In genomic region chr13:112894673-112895481, GRCh38 we compare ENCODE assay signal across 8 cellular contexts.
DNase-seq lines count a peak whose midpoint lies in the region; ATAC-seq and TF ChIP-seq lines count a peak whose summit lies in the region.

No MANE protein-coding gene starts in this region.

- H3K27ac ChIP-seq in PC-9 (no peak overlapping the region), left ventricle myocardium inferior (replicated peaks) (no peak overlapping the region), rectal smooth muscle tissue (ENCODE audit: low read depth, low read length) (no peak overlapping the region)

- no TSS peak for BruUV-seq in PC-9 (replicated peaks; lab: Mats Ljungman, UMichigan)

- POLR2A ChIA-PET in PC-9 (lab: Charles Lee; ENCODE audit: unreplicated experiment) = interaction anchor here (0.5 to 0.6 kb wide), 2 partner anchors 285 to 436 kb away, joined by 6 to 12 read pairs; no protein-coding TSS in a partner anchor
- POLR2A ChIA-PET in GM10248 (lab: Yijun Ruan, JAX) = no interaction called here

- H2AFZ ChIP-seq in PC-9 = no peak overlapping the region

- no peak for DNase-seq in PC-9
- DNase-seq in left ventricle myocardium inferior = peak; percentile 17
- DNase-seq in CD1c-positive myeloid dendritic cell (ENCODE audit: extremely low spot score) = no peak
- DNase-seq in GM10248 (ENCODE audit: extremely low spot score) = no peak
- DNase-seq in NCI-H1417 treated with DMSO at 0.1 percent for 48 hours (lab: John Stamatoyannopoulos, UW) = no peak

- H3K9me3 ChIP-seq in PC-9 (ENCODE audit: insufficient read depth, low read depth) (no peaks in the 10 kb centered on the region), left ventricle myocardium inferior (replicated peaks) (no peaks in the 10 kb centered on the region)

- CTCF ChIA-PET in PC-9 (lab: Charles Lee) (interaction anchor here (0.6 kb wide), 1 partner anchor 10 kb away, joined by 3 read pairs; no protein-coding TSS in a partner anchor), GM10248 (lab: Yijun Ruan, JAX) (interaction anchor here (1.0 to 2.1 kb wide), 2 partner anchors 20 to 21 kb away, joined by 3 to 11 read pairs; no protein-coding TSS in a partner anchor)

- no peaks in the 10 kb centered on the region for H3K79me2 ChIP-seq in PC-9 (ENCODE audit: low read depth)

- TF ChIP-seq CTCF in PC-9 (conservative IDR thresholded peaks at IDR 0.05) (no peak), left ventricle myocardium inferior (IDR thresholded peaks at IDR 0.05; ENCODE audit: borderline replicate concordance) (no peak), GM10248 (IDR thresholded peaks at IDR 0.05; ENCODE audit: control extremely low read depth, extremely low read depth, low read depth, missing control alignments) (no peak)

- intact Hi-C loops in PC-9 (cut with micrococcal nuclease; ENCODE audit: unreplicated experiment) = no loop called here
- intact Hi-C loops in left ventricle myocardium inferior (cut with micrococcal nuclease) = no loop called here

- no peaks in the 10 kb centered on the region for H3F3A ChIP-seq in PC-9 (ENCODE audit: insufficient read depth, low read depth)

- ATAC-seq in GM18909 (IDR thresholded peaks at IDR 0.05; ENCODE audit: poor library complexity, unreplicated experiment) = peak; percentile 33
- no peak for ATAC-seq in GM21723 (IDR thresholded peaks at IDR 0.05; ENCODE audit: unreplicated experiment)

- H3K27me3 ChIP-seq in PC-9 (ENCODE audit: insufficient read depth, low read depth) = peaks cover 91% of the 10 kb centered on the region
- peaks cover 88% of the 10 kb centered on the region for H3K27me3 ChIP-seq in left ventricle myocardium inferior (ENCODE audit: low read depth)
- H3K27me3 ChIP-seq in rectal smooth muscle tissue (ENCODE audit: control insufficient read depth, insufficient read depth, low read length) = peaks cover 14% of the 10 kb centered on the region

- no peaks in the 10 kb centered on the region for H4K20me1 ChIP-seq in PC-9 (ENCODE audit: insufficient read depth)

- no peaks in the 10 kb centered on the region; the same call in 1 of the 2 replicates for H3K4me1 ChIP-seq in PC-9 (replicated peaks; ENCODE audit: insufficient read depth)
- peaks cover 33% of the 10 kb centered on the region for H3K4me1 ChIP-seq in left ventricle myocardium inferior
- H3K4me1 ChIP-seq in rectal smooth muscle tissue (ENCODE audit: control insufficient read depth, insufficient read depth, low read length) = peaks cover 4% of the 10 kb centered on the region

- H3K9ac ChIP-seq in rectal smooth muscle tissue (ENCODE audit: low read length) = no peak overlapping the region

- H3K9me2 ChIP-seq in PC-9 (ENCODE audit: insufficient read depth) = no peaks in the 10 kb centered on the region

- peak overlapping the region; percentile 66; the same call in 1 of the 2 replicates for H3K4me2 ChIP-seq in PC-9

- H3K36me3 ChIP-seq in PC-9 (ENCODE audit: low read depth) = no peaks in the 10 kb centered on the region
- no peaks in the 10 kb centered on the region for H3K36me3 ChIP-seq in left ventricle myocardium inferior
- H3K36me3 ChIP-seq in rectal smooth muscle tissue (ENCODE audit: control insufficient read depth, insufficient read depth, low read length) = no peaks in the 10 kb centered on the region

- H3K4me3 ChIP-seq in PC-9 (peak overlapping the region; percentile 36; the same call in 1 of the 2 replicates), left ventricle myocardium inferior (peak overlapping the region; percentile 65), rectal smooth muscle tissue (ENCODE audit: low read length) (peak overlapping the region; percentile 56)
